8 cellular contexts compared by ENCODE assay signal in the genomic region with DNA sequence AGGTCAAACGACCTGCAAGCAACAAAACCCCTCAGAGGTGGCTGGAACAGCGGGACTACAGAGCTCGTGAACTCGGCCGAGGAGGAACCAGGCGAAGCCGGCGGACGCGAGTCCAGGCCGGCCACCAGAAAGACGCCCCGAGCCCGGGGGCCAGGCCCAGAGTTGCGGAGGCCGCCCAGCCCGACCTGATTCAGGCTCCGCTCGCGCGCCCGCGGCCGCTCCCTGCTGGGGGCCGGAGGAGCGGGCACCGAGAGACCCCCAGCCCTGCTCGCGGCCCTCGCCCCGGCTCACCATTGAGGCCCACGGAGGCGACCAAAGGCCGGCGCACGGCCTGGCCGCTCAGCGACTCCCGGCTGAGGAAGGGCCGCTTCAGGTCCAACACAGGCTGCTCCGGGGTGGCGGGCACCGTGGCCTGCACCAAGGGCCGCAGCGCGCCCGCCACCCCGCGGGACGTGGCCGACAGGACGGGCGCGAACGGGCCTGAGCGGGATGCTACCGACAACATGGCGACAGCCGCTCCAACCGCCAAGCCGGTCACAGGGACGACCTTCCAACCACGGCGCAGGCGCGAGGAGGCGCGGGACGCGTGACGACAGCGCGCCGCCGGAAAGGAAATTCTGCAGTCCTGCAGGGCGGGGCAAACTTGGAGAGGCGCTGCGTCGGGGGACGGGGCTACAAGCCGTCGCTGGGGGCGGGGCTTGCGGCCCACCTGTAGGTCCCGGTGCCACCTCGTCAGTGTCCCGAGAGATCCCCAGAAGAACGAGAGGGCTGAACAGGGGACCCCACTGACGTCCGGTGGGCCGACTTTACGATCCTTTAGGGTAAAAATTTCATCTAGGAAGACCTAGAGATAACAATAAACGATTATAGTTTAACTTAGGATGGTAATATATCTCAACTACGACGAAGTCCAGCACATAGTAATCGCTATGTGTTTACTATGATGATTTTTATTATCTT. TPM values are rescaled to one million over a fixed set of nuclear protein-coding genes. Genes with fewer than 3 reads are reported as not detected.
DNase-seq lines count a peak whose midpoint lies in the region; ATAC-seq and TF ChIP-seq lines count a peak whose summit lies in the region.

A gene (minus strand): TSS at position 538 of the 960 bp plus-strand sequence. CDS start 33 bp downstream, at position 505.

- intact Hi-C loops in CD4-positive, alpha-beta memory T cell (cut with micrococcal nuclease) = loop anchor here (2.0 to 10.0 kb wide), 5 partner anchors 394 to 1421 kb away; a partner anchor contains a TSS
- intact Hi-C loops in activated CD4-positive, alpha-beta memory T cell treated with anti-CD3 and anti-CD28 coated beads for 36 hours (cut with micrococcal nuclease) = loop anchor here (1.0 to 5.0 kb wide), 5 partner anchors 314 to 1420 kb away; a partner anchor contains a TSS

- peak within 1 kb of the TSS; percentile 75 to 82 for H3K4me3 ChIP-seq in CD4-positive, alpha-beta memory T cell (ENCODE audit: low read length in 2 of 2)
- H3K4me3 ChIP-seq in liver (ENCODE audit: low read depth in 1 of 3, low read length in 3 of 3) = peak within 1 kb of the TSS; percentile 87 to 98 (median 95)

- H3K4me1 ChIP-seq in CD4-positive, alpha-beta memory T cell (ENCODE audit: insufficient read depth, low read length) = peaks cover 36% of the 10 kb centered on the region
- peaks cover 0 to 22% (median 8%) of the 10 kb centered on the region in 4 donors for H3K4me1 ChIP-seq in liver (ENCODE audit: control insufficient read depth in 4 of 4, insufficient read depth in 4 of 4, low read length in 3 of 4)

- no peaks in the 10 kb centered on the region for H3K27me3 ChIP-seq in CD4-positive, alpha-beta memory T cell (ENCODE audit: insufficient read depth, low read length)
- H3K27me3 ChIP-seq in liver (ENCODE audit: control insufficient read depth in 4 of 4, insufficient read depth in 4 of 4, low read length in 3 of 4) = no peaks in the 10 kb centered on the region

- H3K27ac ChIP-seq in CD4-positive, alpha-beta memory T cell (ENCODE audit: low read depth, low read length) = peak within 1 kb of the TSS; percentile 88
- H3K27ac ChIP-seq in liver (ENCODE audit: low read depth in 1 of 2, low read length in 2 of 2) = peak within 1 kb of the TSS; percentile 80 to 85

- H3K36me3 ChIP-seq in CD4-positive, alpha-beta memory T cell (ENCODE audit: insufficient read depth, low read length) = no peaks in the 10 kb centered on the region
- no peaks in the 10 kb centered on the region for H3K36me3 ChIP-seq in liver (ENCODE audit: control insufficient read depth in 4 of 4, insufficient read depth in 3 of 4, low read depth in 1 of 4, low read length in 3 of 4)

- peak within 1 kb of the TSS; percentile 94 to 99 (median 99) for H3K27ac Mint-ChIP-seq in CD4-positive, alpha-beta memory T cell
- peak within 1 kb of the TSS; percentile 94 for H3K27ac Mint-ChIP-seq in activated CD4-positive, alpha-beta memory T cell treated with anti-CD3 and anti-CD28 coated beads for 36 hours

- peak; percentile 93 to 96 (median 95) for DNase-seq in CD4-positive, alpha-beta memory T cell
- DNase-seq in HK-2 (ENCODE audit: unreplicated experiment) = peak; percentile 94
- DNase-seq in NCI-H82 treated with DMSO at 0.1 percent for 48 hours (lab: John Stamatoyannopoulos, UW; ENCODE audit: unreplicated experiment) = peak; percentile 74
- peak; percentile 98 for DNase-seq in activated CD4-positive, alpha-beta memory T cell treated with anti-CD3 and anti-CD28 coated beads for 36 hours
- DNase-seq in dermis microvascular lymphatic vessel endothelial cell (ENCODE audit: low read depth in 2 of 2) = peak; percentile 85 to 95
- peak; percentile 97 for DNase-seq in stimulated activated CD4-positive, alpha-beta T cell treated with anti-CD3 and anti-CD28 coated beads, Interleukin-4, amount 100 ng/mL, for 1 hour

- TF ChIP-seq RAD21 in liver (IDR thresholded peaks at IDR 0.05) = no peak

- H3K9me3 ChIP-seq in CD4-positive, alpha-beta memory T cell (ENCODE audit: control insufficient read depth in 1 of 2, low read length in 2 of 2) = no peaks in the 10 kb centered on the region
- no peaks in the 10 kb centered on the region for H3K9me3 ChIP-seq in liver (ENCODE audit: control insufficient read depth in 4 of 4, low read length in 3 of 4)

- CTCF ChIA-PET in CD4-positive, alpha-beta memory T cell (lab: Charles Lee; ENCODE audit: partially characterized antibody) = interaction anchor here (0.7 kb wide), 1 partner anchor 9 kb away, joined by 3 read pairs; no protein-coding TSS in a partner anchor
- CTCF ChIA-PET in activated CD4-positive, alpha-beta memory T cell treated with anti-CD3 and anti-CD28 coated beads for 36 hours (lab: Charles Lee) = no interaction called here

- peak within 1 kb of the TSS; percentile 88 to 97 for H3K9ac ChIP-seq in liver (ENCODE audit: low read depth in 1 of 2, low read length in 2 of 2)

- peaks cover 0 to 4% (median under 1%) of the 10 kb centered on the region in 8 donors for H3K9me3 Mint-ChIP-seq in CD4-positive, alpha-beta memory T cell
- peaks cover 3% of the 10 kb centered on the region for H3K9me3 Mint-ChIP-seq in activated CD4-positive, alpha-beta memory T cell treated with anti-CD3 and anti-CD28 coated beads for 36 hours

- peak within 1 kb of the TSS; percentile 93 to 99 (median 98) for H3K4me3 Mint-ChIP-seq in CD4-positive, alpha-beta memory T cell
- peak within 1 kb of the TSS; percentile 95 for H3K4me3 Mint-ChIP-seq in activated CD4-positive, alpha-beta memory T cell treated with anti-CD3 and anti-CD28 coated beads for 36 hours

- no peak for TF ChIP-seq CTCF in liver (IDR thresholded peaks at IDR 0.05; ENCODE audit: low read depth, low read length, missing input control)

- POLR2A ChIA-PET in CD4-positive, alpha-beta memory T cell (lab: Charles Lee; ENCODE audit: partially characterized antibody) = interaction anchor here (0.8 kb wide), 1 partner anchor 1420 kb away, joined by 3 read pairs; no protein-coding TSS in a partner anchor
- POLR2A ChIA-PET in activated CD4-positive, alpha-beta memory T cell treated with anti-CD3 and anti-CD28 coated beads for 36 hours (lab: Charles Lee) = interaction anchor here (0.8 kb wide), 1 partner anchor 28 kb away, joined by 3 read pairs; no protein-coding TSS in a partner anchor

- H3K27me3 Mint-ChIP-seq in CD4-positive, alpha-beta memory T cell = peaks cover 1 to 10% of the 10 kb centered on the region in 2 donors
- peaks cover 2% of the 10 kb centered on the region for H3K27me3 Mint-ChIP-seq in activated CD4-positive, alpha-beta memory T cell treated with anti-CD3 and anti-CD28 coated beads for 36 hours

- peaks cover 22 to 29% of the 10 kb centered on the region in 2 donors for H3K36me3 Mint-ChIP-seq in CD4-positive, alpha-beta memory T cell
- H3K36me3 Mint-ChIP-seq in activated CD4-positive, alpha-beta memory T cell treated with anti-CD3 and anti-CD28 coated beads for 36 hours = peaks cover 28% of the 10 kb centered on the region

- ATAC-seq in GM19455 (IDR thresholded peaks at IDR 0.05; ENCODE audit: unreplicated experiment) = peak; percentile 95

- H3K4me1 Mint-ChIP-seq in CD4-positive, alpha-beta memory T cell = peaks cover 34 to 50% (median 42%) of the 10 kb centered on the region in 4 donors
- H3K4me1 Mint-ChIP-seq in activated CD4-positive, alpha-beta memory T cell treated with anti-CD3 and anti-CD28 coated beads for 36 hours (ENCODE audit: low read depth) = peaks cover 42% of the 10 kb centered on the region

- WGBS in liver = 1% methylated on average over 90 of the region's 96 CpGs

TF ChIP-seq in liver, 16 proteins besides CTCF, POLR2A, EP300 and RAD21:
- TF ChIP-seq YY1 (IDR thresholded peaks at IDR 0.05) (peak; percentile 84), SP1 (IDR thresholded peaks at IDR 0.05) (peak; percentile 29), GABPA (IDR thresholded peaks at IDR 0.05 in 1 of 2, conservative IDR thresholded peaks at IDR 0.05 in 1 of 2) (peak in 1 of 2 donors; percentile 79), EGR1 (IDR thresholded peaks at IDR 0.05; ENCODE audit: low read depth in 2 of 2) (no peak)

RNA-seq across cellular contexts. Expression of the gene that starts here (rescaled TPM):
- 10 to 100 TPM; 16.2 to 17.6 TPM for total RNA-seq in CD4-positive, alpha-beta memory T cell
- polyA plus RNA-seq in CD4-positive, alpha-beta memory T cell = 100 to 1,000 TPM in 1 of 2 donors, 10 to 100 TPM in 1; 69.6 to 114 TPM
- total RNA-seq in activated CD4-positive, alpha-beta memory T cell treated with anti-CD3 and anti-CD28 coated beads for 36 hours = 10 to 100 TPM; 42.0 to 43.9 TPM
- total RNA-seq in dermis microvascular lymphatic vessel endothelial cell (30.2 and 33.1 TPM in 2 replicates), liver (10 to 100 TPM; 19.1 to 20.1 TPM)
- 10 to 100 TPM; 45.4 to 71.2 TPM for polyA plus RNA-seq in liver

Comparison
In these comparisons a context has a peak if more than half of its experiments do, and no peak if none do; other contexts are left out.
1. Peak in every context shown above with its lines: DNase-seq, ATAC-seq, H3K4me3 ChIP-seq and H3K27ac ChIP-seq.